Comparison of ENCODE assay signal across 14 cellular contexts in the genomic region with DNA sequence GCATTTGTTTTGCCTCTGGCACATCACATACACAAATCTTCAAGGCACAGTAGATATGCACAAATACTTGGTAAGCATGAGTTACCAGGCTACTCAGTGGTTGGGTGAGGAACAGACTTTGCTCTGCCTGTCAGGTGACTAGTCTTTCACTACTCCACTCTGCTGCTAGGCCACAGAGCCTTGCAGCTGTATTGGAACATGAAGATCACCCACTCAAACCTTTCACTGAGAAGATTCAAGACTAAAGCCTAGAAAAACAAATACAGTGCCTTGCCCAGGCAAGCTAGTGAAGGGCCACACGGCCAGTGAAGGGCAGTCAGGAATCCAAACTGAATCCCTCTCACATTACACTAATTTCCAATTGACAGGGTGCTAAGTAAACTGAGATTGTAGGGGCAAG. TPM values are rescaled to one million over a fixed set of nuclear protein-coding genes. Genes with fewer than 3 reads are reported as not detected.
DNase-seq lines count a peak whose midpoint lies in the region; ATAC-seq and TF ChIP-seq lines count a peak whose summit lies in the region.
"Had no signal": no experiment of that assay in that cellular context is flagged by ENCODE, and none has a peak within 500 bp of the region (broad histone marks: within the 10 kb centered on the region; RNA-seq: fewer than 3 reads in every experiment).

No MANE protein-coding gene starts in this region.

- TF ChIP-seq EP300 in ovary (IDR thresholded peaks at IDR 0.05) = no peak

- ATAC-seq in left cardiac atrium (no peak), HG03565 (IDR thresholded peaks at IDR 0.05; ENCODE audit: unreplicated experiment) (peak; percentile 62), GM19324 (IDR thresholded peaks at IDR 0.05; ENCODE audit: low FRiP score, unreplicated experiment) (no peak)
- ATAC-seq: naive thymus-derived CD4-positive, alpha-beta T cell had no signal

- H3K4me1 ChIP-seq in left ventricle myocardium inferior (peaks cover 21% of the 10 kb centered on the region), ovary (ENCODE audit: insufficient read depth) (no peaks in the 10 kb centered on the region)

- H3K27ac ChIP-seq in left ventricle myocardium inferior (replicated peaks) (peak overlapping the region; percentile 23), ovary (no peak overlapping the region)
- H3K27ac ChIP-seq: GM23248 had no signal

- H3K36me3 ChIP-seq in left ventricle myocardium inferior = peaks cover 17% of the 10 kb centered on the region
- H3K36me3 ChIP-seq in ovary = no peaks in the 10 kb centered on the region

- 82 to 93% (median 82%) methylated on average over 1 of the region's 1 CpG for WGBS in ovary, 3 donors

- intact Hi-C loops in left ventricle myocardium inferior (cut with micrococcal nuclease) (no loop called here), left cardiac atrium (cut with DNase I) (no loop called here), ovary (cut with DNase I) (no loop called here)

- no peak for TF ChIP-seq CTCF in left ventricle myocardium inferior (IDR thresholded peaks at IDR 0.05; ENCODE audit: borderline replicate concordance)
- no peak for TF ChIP-seq CTCF in ovary (IDR thresholded peaks at IDR 0.05)

- H3K4me3 ChIP-seq in left ventricle myocardium inferior = no peak overlapping the region
- no peak overlapping the region for H3K4me3 ChIP-seq in ovary
- H3K4me3 ChIP-seq: BLaER1 treated with 17β-estradiol and CSF1 and Interleukin-3, amounts not matched to agents 10 nM and 100 nM; GM23248 had no signal

- H3K9me3 ChIP-seq in left ventricle myocardium inferior (replicated peaks) = peaks cover 10% of the 10 kb centered on the region
- no peaks in the 10 kb centered on the region for H3K9me3 ChIP-seq in ovary

- H3K27me3 ChIP-seq in left ventricle myocardium inferior (ENCODE audit: low read depth) (no peaks in the 10 kb centered on the region), ovary (no peaks in the 10 kb centered on the region)
- H3K27me3 ChIP-seq: BLaER1 treated with 17β-estradiol and CSF1 and Interleukin-3, amounts not matched to agents 10 nM and 100 nM had no signal

- no peak for DNase-seq in left ventricle myocardium inferior
- DNase-seq in left cardiac atrium = no peak
- peak; percentile 13 for DNase-seq in glomerular visceral epithelial cell (ENCODE audit: extremely low spot score)
- DNase-seq in SIG-M5 treated with dmso at 0.1 percent for 504 hours (lab: John Stamatoyannopoulos, UW; ENCODE audit: unreplicated experiment) = no peak
- no peak for DNase-seq in ovary
- DNase-seq in HuH-7 (ENCODE audit: low spot score) = no peak
- DNase-seq: GM23248; naive thymus-derived CD4-positive, alpha-beta T cell; NCI-H446 treated with DMSO at 0.1 percent for 48 hours; stimulated activated CD4-positive, alpha-beta T cell treated with anti-CD3 and anti-CD28 coated beads, Interleukin-15, amount 100 ng/mL, for 24 hours; T-helper 1 cell had no signal

- no peak for TF ChIP-seq POLR2A in ovary (IDR thresholded peaks at IDR 0.05)

RNA-seq across cellular contexts. Expression of a gene that starts 47.0 kb away (rescaled TPM):
- total RNA-seq in left ventricle myocardium inferior = 19.2 TPM
- 10 to 100 TPM; 18.9 to 23.2 TPM for total RNA-seq in left cardiac atrium
- total RNA-seq in ovary = 10 to 100 TPM; 11.0 to 17.2 (median 15.6) TPM
- 10 to 100 TPM; 13.0 to 21.4 TPM for polyA plus RNA-seq in ovary
